In the genomic region with DNA sequence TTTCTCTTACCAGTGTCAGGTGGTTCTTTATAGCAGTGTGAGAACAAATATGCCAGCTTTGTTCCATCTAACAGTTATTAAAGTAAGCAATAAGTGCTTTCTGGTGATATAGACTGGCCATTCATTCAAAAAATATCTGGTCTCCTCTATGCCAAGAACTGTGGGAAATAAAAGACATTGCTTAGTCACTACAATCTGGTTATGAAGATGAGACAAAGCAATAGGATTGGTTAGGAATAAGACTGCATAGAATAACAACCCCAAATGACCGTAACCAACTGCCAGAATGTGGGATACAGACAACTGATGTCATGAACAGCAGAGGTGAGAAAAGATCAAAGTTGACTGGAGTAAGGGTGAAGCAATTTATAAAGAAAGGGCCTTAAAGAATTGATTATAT, we compare ENCODE assay signal across 13 cellular contexts.
"Had no signal": no experiment of that assay in that cellular context is flagged by ENCODE, and none has a peak within 500 bp of the region (broad histone marks: within the 10 kb centered on the region; RNA-seq: fewer than 3 reads in every experiment).

No MANE protein-coding gene starts in this region.

- H3K27me3 ChIP-seq: adrenal gland, dorsolateral prefrontal cortex, hepatocyte, ovary, thyroid gland, vagina had no signal

- H3K27ac Mint-ChIP-seq: nephron progenitor cell had no signal

- H3K36me3 ChIP-seq: adrenal gland, ovary, thyroid gland, vagina had no signal

- H3K4me3 Mint-ChIP-seq: nephron progenitor cell had no signal

- H3K27ac ChIP-seq: adrenal gland, dorsolateral prefrontal cortex, hepatocyte, ovary, thyroid gland, vagina had no signal

- H3K4me1 Mint-ChIP-seq: nephron progenitor cell had no signal

- DNase-seq: activated CD4-positive, alpha-beta T cell treated with anti-CD3 and anti-CD28 coated beads, Interleukin-2, amount 50 U/mL, for 1 hour; activated CD4-positive, CD25-positive, alpha-beta regulatory T cell; activated naive CD4-positive, alpha-beta T cell treated with anti-CD3 and anti-CD28 coated beads, Interleukin-2, amount 50 U/mL, for 16 hours; adrenal gland; dorsolateral prefrontal cortex; kidney glomerular epithelial cell; mesendoderm; nephron progenitor cell; ovary; stimulated activated CD4-positive, alpha-beta T cell treated with anti-CD3 and anti-CD28 coated beads, Interleukin-15, amount 100 ng/mL, for 24 hours; thyroid gland had no signal

- H3K4me3 ChIP-seq: adrenal gland, dorsolateral prefrontal cortex, hepatocyte, ovary, thyroid gland, vagina had no signal
